Comparison of ENCODE assay signal across 18 cellular contexts in genomic region chr15:87967951-87968350, GRCh38.
DNase-seq lines count a peak whose midpoint lies in the region; FAIRE-seq and TF ChIP-seq lines count a peak whose summit lies in the region.
"Had no signal": no experiment of that assay in that cellular context is flagged by ENCODE, and none has a peak within 500 bp of the region (broad histone marks: within the 10 kb centered on the region; RNA-seq: fewer than 3 reads in every experiment).

No MANE protein-coding gene starts in this region.

- H3K9ac ChIP-seq in mammary epithelial cell (ENCODE audit: insufficient read depth, low read length) (no peak overlapping the region), H9 (ENCODE audit: extremely low read depth, insufficient read length, low read length) (no peak overlapping the region)
- H3K9ac ChIP-seq: GM23248 had no signal

- H3K36me3 Mint-ChIP-seq in MCF 10A (ENCODE audit: insufficient read depth, unreplicated experiment) (no peaks in the 10 kb centered on the region), H9 (ENCODE audit: insufficient read depth in 1 of 3, low read depth in 3 of 3) (no peaks in the 10 kb centered on the region)

- POLR2A ChIA-PET in MCF 10A (lab: Yijun Ruan, JAX), result no interaction called here

- no peak overlapping the region for H2AFZ ChIP-seq in mammary epithelial cell (ENCODE audit: low read depth, low read length)
- H2AFZ ChIP-seq in H9 (ENCODE audit: low read length), result no peak overlapping the region
- H2AFZ ChIP-seq: GM23248 had no signal

- dilution Hi-C loops in mammary epithelial cell (cut with HindIII; ENCODE audit: low sequenced_read_pairs), result no loop called here

- BruUV-seq in mammary epithelial cell (replicated peaks; lab: Mats Ljungman, UMichigan) (no TSS peak), MCF 10A (replicated peaks; lab: Mats Ljungman, UMichigan) (no TSS peak)

- H3K4me2 ChIP-seq in mammary epithelial cell (ENCODE audit: insufficient read depth, low read depth, low read length) (no peak overlapping the region), H9 (ENCODE audit: insufficient read depth, insufficient read length, low read length) (no peak overlapping the region)

- no peak overlapping the region for H4K8ac ChIP-seq in H9 (replicated peaks; ENCODE audit: insufficient read length, low read depth, low read length)

- H2BK120ac ChIP-seq in H9 (ENCODE audit: low read depth, low read length, poor library complexity, severe bottlenecking), result no peak overlapping the region

- no peak overlapping the region for H3K27ac ChIP-seq in mammary epithelial cell (ENCODE audit: insufficient read depth, low read depth, low read length)
- no peak overlapping the region for H3K27ac ChIP-seq in H9 (ENCODE audit: insufficient read length, low read depth, low read length)
- H3K27ac ChIP-seq: 22Rv1, GM23248 had no signal

- H3K4me1 Mint-ChIP-seq in MCF 10A (ENCODE audit: insufficient read depth, unreplicated experiment) (no peaks in the 10 kb centered on the region), H9 (no peaks in the 10 kb centered on the region)
- H3K4me1 Mint-ChIP-seq: B cell had no signal

- H3K27me3 Mint-ChIP-seq in MCF 10A (ENCODE audit: insufficient read depth, unreplicated experiment) (no peaks in the 10 kb centered on the region), H9 (ENCODE audit: low read depth) (peaks cover 6% of the 10 kb centered on the region)
- H3K27me3 Mint-ChIP-seq: B cell; CD4-positive, alpha-beta T cell had no signal

- H4K91ac ChIP-seq in H9 (ENCODE audit: insufficient read length, low read depth, low read length), result no peak overlapping the region

- in situ Hi-C loops in mammary epithelial cell (cut with MboI; ENCODE audit: low sequenced_read_pairs in 2 of 2), result no loop called here

- H3K4me1 ChIP-seq in mammary epithelial cell (ENCODE audit: insufficient read depth, low read length) (no peaks in the 10 kb centered on the region), H9 (ENCODE audit: insufficient read depth, low read length) (no peaks in the 10 kb centered on the region)

- H3K9me3 Mint-ChIP-seq in MCF 10A (ENCODE audit: unreplicated experiment) (peaks cover 21% of the 10 kb centered on the region), H9 (no peaks in the 10 kb centered on the region; a peak in 2 of 5 replicates)
- H3K9me3 Mint-ChIP-seq: CD4-positive, alpha-beta T cell had no signal

- H3K4me3 Mint-ChIP-seq in MCF 10A (ENCODE audit: unreplicated experiment), result no peak overlapping the region
- no peak overlapping the region for H3K4me3 Mint-ChIP-seq in H9
- H3K4me3 Mint-ChIP-seq: B cell; CD4-positive, alpha-beta T cell had no signal

- intact Hi-C loops in mammary epithelial cell (cut with micrococcal nuclease), result no loop called here
- intact Hi-C loops in MCF 10A (cut with micrococcal nuclease), result no loop called here

- H3K4me3 ChIP-seq in mammary epithelial cell (replicated peaks in 1 of 3; ENCODE audit: insufficient read depth in 1 of 3, low read depth in 2 of 3, low read length in 3 of 3), result no peak overlapping the region
- H3K4me3 ChIP-seq in bronchial epithelial cell (ENCODE audit: low read depth, low read length), result no peak overlapping the region
- H3K4me3 ChIP-seq: GM12878, GM23248 had no signal

- H3K27me3 ChIP-seq in mammary epithelial cell (ENCODE audit: insufficient read depth, low read length), result no peaks in the 10 kb centered on the region
- H3K27me3 ChIP-seq in bronchial epithelial cell (ENCODE audit: control insufficient read depth, insufficient read depth, low read length), result no peaks in the 10 kb centered on the region
- no peaks in the 10 kb centered on the region for H3K27me3 ChIP-seq in H9 (ENCODE audit: insufficient read depth, low read length)

- no peak overlapping the region for H3K14ac ChIP-seq in H9 (ENCODE audit: insufficient read depth, low read length)

- H2AK5ac ChIP-seq in H9 (ENCODE audit: insufficient read length, low read length), result no peak overlapping the region

- 93% methylated on average over 2 of the region's 2 CpGs for WGBS in mammary epithelial cell (ENCODE audit: low coverage, missing lambda C conversion rate)
- WGBS in H9 (ENCODE audit: extremely low coverage, insufficient read length, low lambda C conversion rate), result no CpG with 5 or more reads among the region's 2 CpGs

- no peak overlapping the region for H3K4ac ChIP-seq in H9 (ENCODE audit: low read depth, low read length)

- H3K27ac Mint-ChIP-seq in MCF 10A (ENCODE audit: low read depth, unreplicated experiment), result no peak overlapping the region
- no peak overlapping the region for H3K27ac Mint-ChIP-seq in H9
- H3K27ac Mint-ChIP-seq: B cell; CD4-positive, alpha-beta T cell had no signal

- H3K9me3 ChIP-seq in mammary epithelial cell (replicated peaks; ENCODE audit: insufficient read depth, low read length), result no peaks in the 10 kb centered on the region
- no peaks in the 10 kb centered on the region for H3K9me3 ChIP-seq in H9 (ENCODE audit: control insufficient read depth, low read depth, low read length)

- no peak overlapping the region for H2BK15ac ChIP-seq in H9 (ENCODE audit: low read depth, low read length)

- H4K5ac ChIP-seq in H9 (ENCODE audit: insufficient read length, low read depth, low read length), result no peak overlapping the region

- no peak overlapping the region for H3K18ac ChIP-seq in H9 (ENCODE audit: insufficient read length, low read depth, low read length)

- peak; percentile 64 for FAIRE-seq in bronchial epithelial cell (lab: Jason Lieb, UNC)
- FAIRE-seq: GM12878, GM18507, H54 had no signal

- no peak overlapping the region for H3K56ac ChIP-seq in H9 (ENCODE audit: insufficient read length, low read depth, low read length)

- no peaks in the 10 kb centered on the region for H3K23me2 ChIP-seq in H9 (ENCODE audit: insufficient read length, low read depth, low read length, poor library complexity, severe bottlenecking)

- no peak overlapping the region for H3K23ac ChIP-seq in H9 (ENCODE audit: insufficient read length, low read depth, low read length)

- no peaks in the 10 kb centered on the region for H3K79me1 ChIP-seq in H9 (ENCODE audit: insufficient read depth, low read depth, low read length, poor library complexity, severe bottlenecking)

- H2BK5ac ChIP-seq in H9 (ENCODE audit: insufficient read length, low read length), result no peak overlapping the region

- H3K36me3 ChIP-seq in mammary epithelial cell (ENCODE audit: insufficient read depth, low read length), result no peaks in the 10 kb centered on the region
- no peaks in the 10 kb centered on the region for H3K36me3 ChIP-seq in bronchial epithelial cell (ENCODE audit: control insufficient read depth, insufficient read depth, low read length)

- no peak for TF ChIP-seq CTCF in mammary epithelial cell (conservative IDR thresholded peaks at IDR 0.05 in 1 of 2, IDR thresholded peaks at IDR 0.05 in 1 of 2; ENCODE audit: extremely low read depth in 1 of 2, insufficient read depth in 1 of 2, low read depth in 1 of 2, low read length in 2 of 2)
- no peak for TF ChIP-seq CTCF in MCF 10A (IDR thresholded peaks at IDR 0.05; ENCODE audit: unreplicated experiment)
- no peak for TF ChIP-seq CTCF in bronchial epithelial cell (IDR thresholded peaks at IDR 0.05; ENCODE audit: insufficient read depth, low read length, severe bottlenecking)
- no peak for TF ChIP-seq CTCF in H9 (conservative IDR thresholded peaks at IDR 0.05)

- H3T11ph ChIP-seq in H9 (ENCODE audit: low read length), result no peak overlapping the region

- DNase-seq in mammary epithelial cell (peak; percentile 38), MCF 10A (ENCODE audit: unreplicated experiment) (no peak), NCI-H226 (peak; percentile 37), bronchial epithelial cell (ENCODE audit: low read depth) (no peak), H9 (no peak), midbrain (lab: John Stamatoyannopoulos, UW) (no peak), DMS153 (lab: John Stamatoyannopoulos, UW) (no peak)
- DNase-seq: C1 segment of cervical spinal cord; Calu3; CD4-positive, alpha-beta T cell; DMS 273 treated with DMSO at 0.1 percent for 48 hours; DMS79 treated with DMSO at 0.1 percent for 48 hours; GM23248 had no signal

- no peak overlapping the region for H2BK20ac ChIP-seq in H9 (ENCODE audit: low read depth, low read length, poor library complexity, severe bottlenecking)

- H4K20me1 ChIP-seq in mammary epithelial cell (ENCODE audit: insufficient read depth, low read length) (no peaks in the 10 kb centered on the region), H9 (ENCODE audit: control insufficient read depth, insufficient read depth, insufficient read length) (no peaks in the 10 kb centered on the region)

- H3K79me2 ChIP-seq in mammary epithelial cell (ENCODE audit: insufficient read depth, low read length), result no peaks in the 10 kb centered on the region
- H3K79me2 ChIP-seq in H9 (ENCODE audit: insufficient read depth, low read length), result no peaks in the 10 kb centered on the region

- no peak overlapping the region for H2BK12ac ChIP-seq in H9 (ENCODE audit: insufficient read length, low read depth, low read length)

- CTCF ChIA-PET in mammary epithelial cell (lab: Charles Lee; ENCODE audit: low non-redundant PET) (no interaction called here), MCF 10A (lab: Yijun Ruan, JAX) (no interaction called here)

Comparison
In these comparisons a context has a peak if more than half of its experiments do, and no peak if none do; other contexts are left out.
1. DNase-seq: peak in mammary epithelial cell (single experiment) and NCI-H226 (single experiment); none in MCF 10A (single experiment), bronchial epithelial cell (single experiment), H9 (single experiment), midbrain (single experiment) and DMS153 (single experiment).